ENCODE assay signal across 1 cellular context in genomic region chr9:137022620-137023008, GRCh38.
TF ChIP-seq lines count a peak whose summit lies in the region.

No MANE protein-coding gene starts in this region.

TF ChIP-seq in H1, 55 proteins besides CTCF, POLR2A, EP300 and RAD21:
- TF ChIP-seq JUND (IDR thresholded peaks at IDR 0.05; ENCODE audit: low read length) (no peak), SP2 (IDR thresholded peaks at IDR 0.05; ENCODE audit: low read length) (no peak), CTBP2 (IDR thresholded peaks at IDR 0.05; ENCODE audit: borderline replicate concordance, insufficient read depth, insufficient read length, low read length) (no peak), SUZ12 (IDR thresholded peaks at IDR 0.05; ENCODE audit: low read length) (no peak), KDM1A (IDR thresholded peaks at IDR 0.05; ENCODE audit: borderline replicate concordance, low read length) (no peak)
